In the genomic region with DNA sequence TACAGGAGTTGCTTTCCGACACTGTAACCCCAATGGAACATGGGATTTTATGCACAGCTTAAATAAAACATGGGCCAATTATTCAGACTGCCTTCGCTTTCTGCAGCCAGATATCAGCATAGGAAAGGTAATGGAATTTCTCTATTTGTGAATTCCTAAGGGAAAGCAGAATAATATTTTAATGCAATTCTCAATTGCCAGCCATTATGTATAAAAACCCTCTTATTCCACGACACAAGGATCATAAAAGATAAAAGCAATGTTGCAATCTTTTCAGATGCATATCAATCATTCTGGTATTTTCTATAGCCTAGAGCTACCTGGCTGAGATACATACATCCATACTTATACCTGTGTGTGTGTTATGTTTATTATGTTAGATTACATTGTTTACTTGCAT, we compare ENCODE assay signal across 26 cellular contexts. TPM values are rescaled to one million over a fixed set of nuclear protein-coding genes. Genes with fewer than 3 reads are reported as not detected.
"Had no signal": no experiment of that assay in that cellular context is flagged by ENCODE, and none has a peak within 500 bp of the region (broad histone marks: within the 10 kb centered on the region; RNA-seq: fewer than 3 reads in every experiment).

No MANE protein-coding gene starts in this region.

- H3K4me3 ChIP-seq: colonic mucosa, coronary artery, dorsolateral prefrontal cortex, esophagus muscularis mucosa, esophagus squamous epithelium, gastrocnemius medialis, gastroesophageal sphincter, heart left ventricle, heart right ventricle had no signal

- H3K36me3 ChIP-seq: colonic mucosa, esophagus muscularis mucosa, esophagus squamous epithelium, gastrocnemius medialis, gastroesophageal sphincter, heart left ventricle, heart right ventricle had no signal

- H3K9me3 ChIP-seq: colonic mucosa, esophagus muscularis mucosa, esophagus squamous epithelium, gastrocnemius medialis, gastroesophageal sphincter, heart left ventricle, heart right ventricle had no signal

- H3K27me3 ChIP-seq: colonic mucosa, esophagus muscularis mucosa, esophagus squamous epithelium, foreskin keratinocyte, gastrocnemius medialis had no signal

- H3K27ac ChIP-seq: colonic mucosa, coronary artery, dorsolateral prefrontal cortex, epithelial cell of prostate, esophagus muscularis mucosa, esophagus squamous epithelium, foreskin keratinocyte, gastrocnemius medialis, gastroesophageal sphincter, heart left ventricle, heart right ventricle had no signal

- DNase-seq: colonic mucosa; cortex of kidney; dermis blood vessel endothelial cell; dorsolateral prefrontal cortex; effector CD4-positive, alpha-beta T cell; effector CD8-positive, alpha-beta T cell; effector memory CD4-positive, alpha-beta T cell; effector memory CD8-positive, alpha-beta T cell; endodermal cell; erythroblast; esophagus squamous epithelium; foreskin fibroblast; foreskin keratinocyte; foreskin melanocyte; gastrocnemius medialis; glutamatergic neuron; head of caudate nucleus; heart left ventricle; heart right ventricle had no signal

RNA-seq across cellular contexts. Expression of gene PTH2R, which starts 31.2 kb away (rescaled TPM):
- polyA plus RNA-seq: endothelial cell of umbilical vein, esophagus, fibroblast of lung, foreskin keratinocyte, heart left ventricle had no signal
